In the genomic region with DNA sequence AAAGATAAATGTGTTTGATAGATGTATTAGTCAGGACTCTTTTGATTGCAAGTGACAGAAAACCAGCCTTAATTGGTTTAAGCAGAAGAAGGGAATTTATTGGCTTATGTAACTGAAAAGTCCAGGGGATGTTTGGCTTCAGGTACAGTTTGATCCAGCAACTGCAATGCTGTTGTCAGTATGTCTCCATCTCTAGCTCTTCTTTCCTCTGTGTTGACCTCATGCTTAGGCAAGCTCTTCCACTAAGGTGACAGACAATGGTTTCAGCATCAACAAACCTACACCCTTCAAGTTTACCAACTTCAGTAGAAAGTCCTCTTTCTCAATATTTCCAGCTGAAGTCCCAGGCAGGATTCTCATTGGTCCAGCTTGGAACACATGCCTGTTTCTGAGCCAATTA, we compare ENCODE assay signal across 23 cellular contexts.
"Had no signal": no experiment of that assay in that cellular context is flagged by ENCODE, and none has a peak within 500 bp of the region (broad histone marks: within the 10 kb centered on the region; RNA-seq: fewer than 3 reads in every experiment).

No MANE protein-coding gene starts in this region.

- H3K36me3 ChIP-seq: left lung, lower lobe of right lung, ovary, sigmoid colon, spleen, suprapubic skin, thoracic aorta, tibial artery, uterus had no signal

- H3K27me3 ChIP-seq: ovary, sigmoid colon, spleen, tibial artery, uterus had no signal

- H3K27ac ChIP-seq: left lung, lower lobe of right lung, ovary, sigmoid colon, spleen, suprapubic skin, thoracic aorta, tibial artery, uterus had no signal

- FAIRE-seq: islet of Langerhans, kidney, small intestine had no signal

- H3K4me3 ChIP-seq: left lung, lower lobe of right lung, ovary, sigmoid colon, spleen, suprapubic skin, thoracic aorta, tibial artery, uterus had no signal

- H3K9me3 ChIP-seq: lower lobe of right lung, sigmoid colon, suprapubic skin, thoracic aorta, uterus had no signal

- ATAC-seq: left colon; left lung; lower lobe of right lung; naive thymus-derived CD8-positive, alpha-beta T cell; right cardiac atrium; stimulated activated effector memory CD8-positive, alpha-beta T cell treated with anti-CD3 and anti-CD28 coated beads, Interleukin-12 subunit alpha, Interleukin-12 subunit beta, amount 100 ng/mL, for 72 hours had no signal

- DNase-seq: hypothalamus; immature natural killer cell; kidney; left colon; left lung; lower lobe of right lung; mammary epithelial cell; mesenchymal stem cell; naive thymus-derived CD8-positive, alpha-beta T cell; ovary; retina; right cardiac atrium; sigmoid colon; small intestine; spleen; stimulated activated CD4-positive, alpha-beta T cell treated with anti-CD3 and anti-CD28 coated beads, Interleukin-4, amount 100 ng/mL, for 24 hours; stimulated activated naive CD4-positive, alpha-beta T cell; uterus had no signal

- H3K4me1 ChIP-seq: suprapubic skin, uterus had no signal
